8 cellular contexts compared by ENCODE assay signal in genomic region chr7:152833074-152833974, GRCh38.
DNase-seq lines count a peak whose midpoint lies in the region; ATAC-seq, FAIRE-seq and TF ChIP-seq lines count a peak whose summit lies in the region.
"Not testable (repeated sequence)": the region's sequence is repeated elsewhere in the genome, so short reads cannot be mapped to it uniquely, and the experiment has no call there.

No MANE protein-coding gene starts in this region.

- not testable (repeated sequence) for H3K79me1 ChIP-seq in mesenchymal stem cell (replicated peaks; ENCODE audit: low read length, poor library complexity, severe bottlenecking)

- not testable (repeated sequence) for H3K4ac ChIP-seq in mesenchymal stem cell (ENCODE audit: low read depth in 1 of 2, low read length in 2 of 2)

- not testable (repeated sequence) for H3K4me2 ChIP-seq in mesenchymal stem cell (ENCODE audit: low read length, poor library complexity, severe bottlenecking)

- H2AFZ ChIP-seq in mesenchymal stem cell (ENCODE audit: low read depth, low read length) = not testable (repeated sequence)

- H3K14ac ChIP-seq in mesenchymal stem cell (ENCODE audit: low read length in 2 of 2) = not testable (repeated sequence)

- not testable (repeated sequence) for H4K91ac ChIP-seq in mesenchymal stem cell (ENCODE audit: low read length)

- H3K23ac ChIP-seq in mesenchymal stem cell (ENCODE audit: low read length in 2 of 2) = not testable (repeated sequence)

- H2BK5ac ChIP-seq in mesenchymal stem cell (ENCODE audit: low read depth, low read length, poor library complexity, severe bottlenecking) = not testable (repeated sequence)

- not testable (repeated sequence) for H3K36me3 ChIP-seq in mesenchymal stem cell (ENCODE audit: control insufficient read depth in 1 of 2, insufficient read depth in 2 of 2, low read depth in 1 of 2, low read length in 2 of 2)

- not testable (repeated sequence) for H2BK15ac ChIP-seq in mesenchymal stem cell (ENCODE audit: low read depth, poor library complexity, severe bottlenecking)

- not testable (repeated sequence) for H4K8ac ChIP-seq in mesenchymal stem cell (ENCODE audit: low read length)

- not testable (repeated sequence) for FAIRE-seq in D721Med (lab: Jason Lieb, UNC)

- H2BK120ac ChIP-seq in mesenchymal stem cell (ENCODE audit: low read depth, low read length) = not testable (repeated sequence)

- not testable (repeated sequence) for H3K4me3 ChIP-seq in fibroblast of mammary gland (ENCODE audit: control insufficient read depth, low read depth, low read length); mesenchymal stem cell (ENCODE audit: insufficient read depth in 1 of 2, low read depth in 1 of 2, low read length in 2 of 2)

- WGBS in mesenchymal stem cell = 73% methylated on average over 16 of the region's 19 CpGs

- H2AK5ac ChIP-seq in mesenchymal stem cell (ENCODE audit: low read length, severe bottlenecking) = not testable (repeated sequence)

- H3K9me3 ChIP-seq in mesenchymal stem cell (ENCODE audit: control insufficient read depth, low read length) = not testable (repeated sequence)

- H3K9ac ChIP-seq in mesenchymal stem cell (ENCODE audit: low read length) = not testable (repeated sequence)

- not testable (repeated sequence) for DNase-seq in D721Med (ENCODE audit: insufficient read length, low spot score)
- DNase-seq in HT1080 (ENCODE audit: low read depth) (peak; percentile 45), NCI-H82 (lab: John Stamatoyannopoulos, UW) (peak; percentile 39), fibroblast of mammary gland (ENCODE audit: low read depth) (peak; percentile 21), mesenchymal stem cell (peak; percentile 36), superior temporal gyrus (ENCODE audit: extremely low spot score) (peak; percentile 42)
- DNase-seq in activated naive CD4-positive, alpha-beta T cell treated with Interleukin-2 at 50 U/mL for 16 hours = peak; percentile 4

- peak; percentile 56 for ATAC-seq in GM19452 (IDR thresholded peaks at IDR 0.05; ENCODE audit: unreplicated experiment)

- not testable (repeated sequence) for H3K27me3 ChIP-seq in mesenchymal stem cell (ENCODE audit: control insufficient read depth in 1 of 2, insufficient read depth in 1 of 2, low read length in 2 of 2)

- not testable (repeated sequence) for H2BK12ac ChIP-seq in mesenchymal stem cell (ENCODE audit: low read length in 2 of 2)

- H3K18ac ChIP-seq in mesenchymal stem cell (ENCODE audit: low read depth in 1 of 2, low read length in 2 of 2) = not testable (repeated sequence)

- not testable (repeated sequence) for H3K4me1 ChIP-seq in mesenchymal stem cell (ENCODE audit: control insufficient read depth, insufficient read depth, low read depth, low read length)

- H3K27ac ChIP-seq in mesenchymal stem cell (ENCODE audit: low read length, poor library complexity, severe bottlenecking) = not testable (repeated sequence)

- TF ChIP-seq CTCF in D721Med (IDR thresholded peaks at IDR 0.05; ENCODE audit: insufficient read depth, missing control alignments) (peak; percentile 47), fibroblast of mammary gland (conservative IDR thresholded peaks at IDR 0.05; ENCODE audit: control insufficient read depth, insufficient read depth, low read depth, low read length) (peak; percentile 50)
